Comparison of ENCODE assay signal across 9 cellular contexts in the genomic region with DNA sequence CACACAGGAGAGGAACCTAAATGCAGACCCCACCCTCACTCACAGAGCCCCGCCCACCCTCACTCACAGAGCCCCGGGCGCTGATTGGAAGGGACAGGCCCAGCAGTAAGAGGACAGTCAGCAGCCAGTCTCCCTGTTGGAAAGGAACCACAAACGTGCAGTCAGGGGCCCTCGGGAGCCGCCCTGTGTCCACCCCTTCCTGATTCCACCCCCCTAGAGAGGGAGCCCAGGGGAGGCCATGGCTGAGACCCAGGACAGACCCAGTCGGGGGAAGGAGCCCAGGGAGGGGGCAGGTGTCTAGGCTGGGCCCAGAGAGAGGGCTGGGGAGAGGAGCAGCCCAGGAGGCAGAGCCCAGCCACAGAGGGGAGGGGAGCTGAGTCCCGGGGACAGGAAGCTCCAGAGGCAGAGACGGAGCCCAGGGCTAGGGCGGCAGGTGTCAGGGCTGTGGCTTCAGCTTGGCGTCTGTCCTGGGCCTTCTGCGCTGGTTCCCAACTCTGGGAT. TPM values are rescaled to one million over a fixed set of nuclear protein-coding genes. Genes with fewer than 3 reads are reported as not detected.
DNase-seq lines count a peak whose midpoint lies in the region; ATAC-seq lines count a peak whose summit lies in the region.
"Not testable (repeated sequence)": the region's sequence is repeated elsewhere in the genome, so short reads cannot be mapped to it uniquely, and the experiment has no call there.
"Had no signal": no experiment of that assay in that cellular context is flagged by ENCODE, and none has a peak within 500 bp of the region (broad histone marks: within the 10 kb centered on the region; RNA-seq: fewer than 3 reads in every experiment).

No MANE protein-coding gene starts in this region.

- peaks cover 34% of the 10 kb centered on the region for H3K4me1 Mint-ChIP-seq in T-helper 17 cell

- intact Hi-C loops in sciatic nerve (cut with DNase I), result loop anchor here (1.0 kb wide), 1 partner anchor 34 kb away; no protein-coding TSS in a partner anchor

- not testable (repeated sequence) for H3K4me3 Mint-ChIP-seq in T-helper 17 cell

- peak; percentile 37 for ATAC-seq in T-helper 17 cell
- peak; percentile 53 for ATAC-seq in sciatic nerve

- H3K36me3 Mint-ChIP-seq in T-helper 17 cell (ENCODE audit: low read depth), result not testable (repeated sequence)

- peak; percentile 11 for DNase-seq in DMS153 treated with DMSO at 0.1 percent for 48 hours (lab: John Stamatoyannopoulos, UW; ENCODE audit: unreplicated experiment)
- DNase-seq in NCI-H2029 (lab: John Stamatoyannopoulos, UW), result peak; percentile 59
- DNase-seq in T-helper 17 cell; sciatic nerve (ENCODE audit: low spot score): not testable (repeated sequence)
- peak; percentile 73 for DNase-seq in ecto neural progenitor cell (ENCODE audit: low spot score)
- peak; percentile 75 for DNase-seq in islet precursor cell

- H3K9me3 ChIP-seq in T-helper 17 cell (ENCODE audit: control insufficient read depth, low read length, poor library complexity, severe bottlenecking), result not testable (repeated sequence)

- H3K27ac Mint-ChIP-seq in T-helper 17 cell, result peak overlapping the region; percentile 32

- H3K27me3 Mint-ChIP-seq in T-helper 17 cell, result not testable (repeated sequence)

RNA-seq across cellular contexts. Expression of a gene that starts 10.8 kb away (rescaled TPM):
- 1 to 10 TPM; 1.2 to 1.5 TPM for total RNA-seq in T-helper 17 cell
- 2.2 TPM for total RNA-seq in sciatic nerve

RNA-seq across cellular contexts. Expression of a gene that starts 21.1 kb away (rescaled TPM):
- total RNA-seq in T-helper 17 cell (10 to 100 TPM; 35.9 to 39.8 TPM), sciatic nerve (25.1 TPM)

RNA-seq across cellular contexts. Expression of a gene that starts 28.0 kb away (rescaled TPM):
- total RNA-seq in T-helper 17 cell (10 to 100 TPM; 12.2 to 17.6 TPM), sciatic nerve (3.9 TPM)

RNA-seq across cellular contexts. Expression of a gene that starts 35.5 kb away (rescaled TPM):
- 1 to 10 TPM in 1 of 2 donors, under 1 TPM in 1; 0.70 to 4.1 TPM for total RNA-seq in T-helper 17 cell
- 9.3 TPM for total RNA-seq in sciatic nerve
- total RNA-seq: activated T-helper 1 cell treated with anti-CD3 and anti-CD28 coated beads, Interleukin-12 subunit alpha, Interleukin-12 subunit beta, Interleukin-2, Interleukin-4 antibody, amounts not matched to agents 30 ng/mL and 10 ng/mL and 1 ng/mL, durations not matched to agents 14 hours and 24 hours and 36 hours; Calu3; naive thymus-derived CD8-positive, alpha-beta T cell had no signal

RNA-seq across cellular contexts. Expression of a gene that starts 47.7 kb away (rescaled TPM):
- total RNA-seq in T-helper 17 cell (10 to 100 TPM; 11.7 to 13.5 TPM), sciatic nerve (12.3 TPM)
